In the genomic region with DNA sequence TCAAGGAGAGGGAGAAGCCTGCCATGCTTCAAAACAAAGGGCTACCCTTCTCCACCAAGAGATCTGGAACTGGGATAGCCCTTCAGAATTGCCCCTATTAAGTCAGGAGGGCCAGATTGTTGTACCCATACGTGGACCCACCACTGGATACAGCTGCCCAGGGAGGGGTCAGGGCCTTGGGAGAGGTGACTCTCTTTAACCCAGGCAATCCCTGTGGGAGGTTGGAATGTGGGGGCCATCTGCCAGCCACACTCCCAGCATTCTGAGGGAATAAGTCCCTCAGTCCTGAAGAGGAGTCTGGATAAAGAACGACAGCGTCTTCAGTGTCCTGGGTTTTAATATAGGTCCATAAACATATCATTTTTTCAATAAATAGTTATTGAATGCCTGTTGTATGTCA, we compare ENCODE assay signal across 24 cellular contexts.
"Had no signal": no experiment of that assay in that cellular context is flagged by ENCODE, and none has a peak within 500 bp of the region (broad histone marks: within the 10 kb centered on the region; RNA-seq: fewer than 3 reads in every experiment).

No MANE protein-coding gene starts in this region.

- DNase-seq: activated CD4-positive, alpha-beta memory T cell treated with anti-CD3 and anti-CD28 coated beads for 36 hours; activated CD4-positive, alpha-beta T cell treated with anti-CD3 and anti-CD28 coated beads, Interleukin-2, amount 10 ng/mL, durations not matched to agents 24 days and 14 days; activated CD8-positive, alpha-beta memory T cell treated with anti-CD3 and anti-CD28 coated beads, Interleukin-2, amount 10 ng/mL, durations not matched to agents 7 days and 5 days; activated CD8-positive, alpha-beta memory T cell treated with anti-CD3 and anti-CD28 coated beads, Interleukin-2, amount 50 U/mL, for 4 hours; activated CD8-positive, alpha-beta T cell treated with anti-CD3 and anti-CD28 coated beads, Interleukin-2, amount 10 ng/mL, durations not matched to agents 7 days and 5 days; activated gamma-delta T cell; activated naive CD4-positive, alpha-beta T cell; activated naive CD4-positive, alpha-beta T cell treated with anti-CD3 and anti-CD28 coated beads, Interleukin-2, amount 10 ng/mL, durations not matched to agents 7 days and 5 days; activated naive CD8-positive, alpha-beta T cell treated with anti-CD3 and anti-CD28 coated beads, Interleukin-2, amount 10 ng/mL, durations not matched to agents 7 days and 5 days; activated T-cell treated with anti-CD3 and anti-CD28 coated beads, Interleukin-2, amount 50 U/mL, for 1 hour; activated T-cell treated with anti-CD3 and anti-CD28 coated beads, Interleukin-2, amount 50 U/mL, for 48 hours; central memory CD4-positive, alpha-beta T cell; cerebellar nuclear complex; colonic mucosa; effector CD8-positive, alpha-beta T cell; foreskin keratinocyte; gastrocnemius medialis; T-helper 2 cell had no signal

- H3K4me3 Mint-ChIP-seq: activated CD4-positive, alpha-beta memory T cell treated with anti-CD3 and anti-CD28 coated beads for 36 hours; activated CD4-positive, alpha-beta T cell treated with anti-CD3 and anti-CD28 coated beads, Interleukin-2, amount 10 ng/mL, durations not matched to agents 24 days and 14 days; activated CD8-positive, alpha-beta memory T cell treated with anti-CD3 and anti-CD28 coated beads, Interleukin-2, amount 10 ng/mL, durations not matched to agents 7 days and 5 days; activated CD8-positive, alpha-beta T cell treated with anti-CD3 and anti-CD28 coated beads, Interleukin-2, amount 10 ng/mL, durations not matched to agents 7 days and 5 days; activated naive CD4-positive, alpha-beta T cell treated with anti-CD3 and anti-CD28 coated beads, Interleukin-2, amount 10 ng/mL, durations not matched to agents 7 days and 5 days; activated naive CD8-positive, alpha-beta T cell treated with anti-CD3 and anti-CD28 coated beads, Interleukin-2, amount 10 ng/mL, durations not matched to agents 7 days and 5 days; brain had no signal

- H3K27me3 Mint-ChIP-seq: activated CD4-positive, alpha-beta memory T cell treated with anti-CD3 and anti-CD28 coated beads for 36 hours; activated CD4-positive, alpha-beta T cell treated with anti-CD3 and anti-CD28 coated beads, Interleukin-2, amount 10 ng/mL, durations not matched to agents 24 days and 14 days; activated CD8-positive, alpha-beta memory T cell treated with anti-CD3 and anti-CD28 coated beads, Interleukin-2, amount 10 ng/mL, durations not matched to agents 7 days and 5 days; activated naive CD4-positive, alpha-beta T cell treated with anti-CD3 and anti-CD28 coated beads, Interleukin-2, amount 10 ng/mL, durations not matched to agents 7 days and 5 days; activated naive CD8-positive, alpha-beta T cell treated with anti-CD3 and anti-CD28 coated beads, Interleukin-2, amount 10 ng/mL, durations not matched to agents 7 days and 5 days had no signal

- H3K4me1 Mint-ChIP-seq: activated CD4-positive, alpha-beta T cell treated with anti-CD3 and anti-CD28 coated beads, Interleukin-2, amount 10 ng/mL, durations not matched to agents 24 days and 14 days; activated CD8-positive, alpha-beta memory T cell treated with anti-CD3 and anti-CD28 coated beads, Interleukin-2, amount 10 ng/mL, durations not matched to agents 7 days and 5 days; activated naive CD4-positive, alpha-beta T cell treated with anti-CD3 and anti-CD28 coated beads, Interleukin-2, amount 10 ng/mL, durations not matched to agents 7 days and 5 days; activated naive CD8-positive, alpha-beta T cell treated with anti-CD3 and anti-CD28 coated beads, Interleukin-2, amount 10 ng/mL, durations not matched to agents 7 days and 5 days; brain had no signal

- H3K36me3 Mint-ChIP-seq: activated CD4-positive, alpha-beta memory T cell treated with anti-CD3 and anti-CD28 coated beads for 36 hours; activated CD8-positive, alpha-beta memory T cell treated with anti-CD3 and anti-CD28 coated beads, Interleukin-2, amount 10 ng/mL, durations not matched to agents 7 days and 5 days; activated naive CD4-positive, alpha-beta T cell treated with anti-CD3 and anti-CD28 coated beads, Interleukin-2, amount 10 ng/mL, durations not matched to agents 7 days and 5 days; activated naive CD8-positive, alpha-beta T cell treated with anti-CD3 and anti-CD28 coated beads, Interleukin-2, amount 10 ng/mL, durations not matched to agents 7 days and 5 days; brain had no signal

- H3K27me3 ChIP-seq: ascending aorta, breast epithelium, cardiac muscle cell, colonic mucosa, foreskin keratinocyte, gastrocnemius medialis had no signal

- H3K9me3 ChIP-seq: ascending aorta, colonic mucosa, gastrocnemius medialis had no signal

- H3K27ac Mint-ChIP-seq: activated CD4-positive, alpha-beta memory T cell treated with anti-CD3 and anti-CD28 coated beads for 36 hours; activated CD4-positive, alpha-beta T cell treated with anti-CD3 and anti-CD28 coated beads, Interleukin-2, amount 10 ng/mL, durations not matched to agents 24 days and 14 days; activated CD8-positive, alpha-beta memory T cell treated with anti-CD3 and anti-CD28 coated beads, Interleukin-2, amount 10 ng/mL, durations not matched to agents 7 days and 5 days; activated CD8-positive, alpha-beta T cell treated with anti-CD3 and anti-CD28 coated beads, Interleukin-2, amount 10 ng/mL, durations not matched to agents 7 days and 5 days; activated naive CD4-positive, alpha-beta T cell treated with anti-CD3 and anti-CD28 coated beads, Interleukin-2, amount 10 ng/mL, durations not matched to agents 7 days and 5 days; activated naive CD4-positive, alpha-beta T cell treated with anti-CD3 and anti-CD28 coated beads, Interleukin-2, amount 50 U/mL, for 72 hours; activated naive CD8-positive, alpha-beta T cell treated with anti-CD3 and anti-CD28 coated beads, Interleukin-2, amount 10 ng/mL, durations not matched to agents 7 days and 5 days; brain had no signal

- H3K9me3 Mint-ChIP-seq: activated CD4-positive, alpha-beta memory T cell treated with anti-CD3 and anti-CD28 coated beads for 36 hours; activated CD4-positive, alpha-beta T cell treated with anti-CD3 and anti-CD28 coated beads, Interleukin-2, amount 10 ng/mL, durations not matched to agents 24 days and 14 days; activated naive CD4-positive, alpha-beta T cell treated with anti-CD3 and anti-CD28 coated beads, Interleukin-2, amount 10 ng/mL, durations not matched to agents 7 days and 5 days had no signal

- H3K36me3 ChIP-seq: ascending aorta, breast epithelium, cardiac muscle cell, colonic mucosa, gastrocnemius medialis had no signal

- H3K27ac ChIP-seq: ascending aorta, breast epithelium, cardiac muscle cell, colonic mucosa, foreskin keratinocyte, gastrocnemius medialis had no signal

- H3K4me1 ChIP-seq: ascending aorta, breast epithelium, colonic mucosa, foreskin keratinocyte, gastrocnemius medialis had no signal

- ATAC-seq: activated CD8-positive, alpha-beta memory T cell treated with anti-CD3 and anti-CD28 coated beads, Interleukin-2, amount 10 ng/mL, durations not matched to agents 7 days and 5 days; activated CD8-positive, alpha-beta T cell treated with anti-CD3 and anti-CD28 coated beads, Interleukin-2, amount 10 ng/mL, durations not matched to agents 7 days and 5 days; activated naive CD4-positive, alpha-beta T cell treated with anti-CD3 and anti-CD28 coated beads, Interleukin-2, amount 50 U/mL, for 72 hours; esophagus mucosa; foreskin keratinocyte; gastrocnemius medialis had no signal

- H3K4me3 ChIP-seq: ascending aorta, breast epithelium, cardiac muscle cell, colonic mucosa, gastrocnemius medialis had no signal
